ENCODE assay signal across 9 cellular contexts in the genomic region with DNA sequence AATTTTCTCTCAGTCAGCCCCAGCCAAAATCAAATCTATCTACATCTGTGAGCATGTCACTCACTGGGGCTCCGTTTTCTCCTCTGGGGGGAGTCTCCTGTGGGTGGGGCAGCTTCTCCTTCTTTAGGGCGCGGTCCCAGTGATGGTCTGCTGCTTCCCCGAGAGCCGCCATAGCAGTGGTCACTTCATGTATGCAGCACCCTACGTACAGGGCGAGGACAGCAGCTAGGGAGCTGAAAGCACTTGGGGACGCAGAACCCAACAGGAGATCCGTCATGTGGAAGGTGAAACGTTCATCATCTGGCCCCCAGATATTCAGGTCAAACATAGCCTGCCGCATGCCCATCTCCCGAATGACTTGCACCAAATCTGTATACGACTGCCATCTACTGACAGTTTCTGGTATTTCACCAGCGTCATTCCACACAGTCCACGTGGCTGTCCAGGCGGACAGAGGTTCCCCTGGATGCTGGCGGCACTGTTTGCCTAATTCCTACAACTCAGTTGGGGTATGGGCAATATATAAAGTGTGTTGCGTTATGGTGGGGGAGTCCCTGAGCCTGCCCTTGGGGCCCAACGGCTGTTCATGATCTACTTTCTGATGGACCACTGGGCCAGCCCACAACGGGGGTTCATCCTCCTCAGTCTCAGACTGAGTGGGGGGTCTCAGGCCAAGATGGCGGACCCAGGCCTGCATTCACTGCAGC.
A peak's percentile ranks its signal among the peaks of the same experiment; 100 is the strongest.
DNase-seq lines count a peak whose midpoint lies in the region; ATAC-seq and TF ChIP-seq lines count a peak whose summit lies in the region.
"Had no signal": no experiment of that assay in that cellular context is flagged by ENCODE, and none has a peak within 500 bp of the region (broad histone marks: within the 10 kb centered on the region; RNA-seq: fewer than 3 reads in every experiment).

No MANE protein-coding gene starts in this region.

- H3K9me3 ChIP-seq in Panc1 (ENCODE audit: control insufficient read depth, insufficient read depth, low read depth, low read length) (peaks cover 7% of the 10 kb centered on the region; the same call in 1 of the 2 replicates), thyroid gland (no peaks in the 10 kb centered on the region)

- intact Hi-C loops in Panc1 (cut with micrococcal nuclease; ENCODE audit: unreplicated experiment) (no loop called here), Right ventricle myocardium inferior (cut with DNase I) (loop anchor here (10.0 kb wide), 1 partner anchor 421 kb away; no protein-coding TSS in a partner anchor), thyroid gland (cut with DNase I) (no loop called here)

- TF ChIP-seq POLR2A in thyroid gland (IDR thresholded peaks at IDR 0.05), result no peak

- H3K4me3 ChIP-seq in Panc1 (ENCODE audit: low read depth in 2 of 2, low read length in 2 of 2) (no peak overlapping the region), thyroid gland (replicated peaks in 1 of 3) (no peak overlapping the region)

- H3K27me3 ChIP-seq in Panc1 (ENCODE audit: control insufficient read depth, insufficient read depth, low read length) (no peaks in the 10 kb centered on the region), thyroid gland (no peaks in the 10 kb centered on the region)

- ATAC-seq in Panc1 (peak; percentile 82), Right ventricle myocardium inferior (peak; percentile 28)

- DNase-seq in COLO668 (lab: John Stamatoyannopoulos, UW; ENCODE audit: unreplicated experiment), result peak; percentile 7
- peak; percentile 85 for DNase-seq in H4 (ENCODE audit: low spot score)
- peak; percentile 18 for DNase-seq in Panc1 (ENCODE audit: low read depth, low spot score)
- no peak for DNase-seq in Right ventricle myocardium inferior (ENCODE audit: missing footprints)
- DNase-seq in thyroid gland, result peak in 1 of 2 donors; percentile 11
- no peak for DNase-seq in NCI-H446 (lab: John Stamatoyannopoulos, UW)
- DNase-seq in effector CD4-positive, alpha-beta T cell, result no peak
- no peak for DNase-seq in NCI-H524 (lab: John Stamatoyannopoulos, UW)

- no TSS peak for BruUV-seq in Panc1 (replicated peaks; lab: Mats Ljungman, UMichigan)

- CTCF ChIA-PET in Panc1 (lab: Charles Lee), result no interaction called here

- TF ChIP-seq CTCF in Panc1 (IDR thresholded peaks at IDR 0.05) (peak; percentile 68), thyroid gland (IDR thresholded peaks at IDR 0.05) (peak in 4 of 6 experiments; percentile 10 to 49 (median 38))

- H3K27ac ChIP-seq in Panc1 (ENCODE audit: low read length) (no peak overlapping the region), thyroid gland (no peak overlapping the region)
- H3K27ac ChIP-seq: epithelial cell of prostate had no signal

- 88 to 89% methylated on average over 21 of the region's 21 CpGs for WGBS in thyroid gland, 2 donors

- H3K4me1 ChIP-seq in Panc1 (ENCODE audit: control insufficient read depth, insufficient read depth, low read length) (no peaks in the 10 kb centered on the region), thyroid gland (no peaks in the 10 kb centered on the region)

- in situ Hi-C loops in Panc1 (cut with HindIII; ENCODE audit: low pct_unique_long_range_greater_than_20kb, low sequenced_read_pairs), result no loop called here

- H3K36me3 ChIP-seq in Panc1 (ENCODE audit: control insufficient read depth, insufficient read depth, low read length) (no peaks in the 10 kb centered on the region), thyroid gland (no peaks in the 10 kb centered on the region)

- POLR2A ChIA-PET in Panc1 (lab: Charles Lee), result no interaction called here

Comparison
In these comparisons a context has a peak if more than half of its experiments do, and no peak if none do; other contexts are left out.
1. DNase-seq: peak in COLO668 (single experiment), H4 (single experiment) and Panc1 (single experiment); none in Right ventricle myocardium inferior (single experiment), NCI-H446 (0 of 2), effector CD4-positive, alpha-beta T cell (single experiment) and NCI-H524 (0 of 2).